Comparison of ENCODE assay signal across 1 cellular context in genomic region chr5:136738829-136739228, GRCh38.
TF ChIP-seq lines count a peak whose summit lies in the region.

No MANE protein-coding gene starts in this region.

TF ChIP-seq in GM23338, 12 proteins besides CTCF, POLR2A, EP300 and RAD21 (continued from another document):
- TF ChIP-seq ZNF462 (CRISPR knock-in tag; IDR thresholded peaks at IDR 0.05) = no peak
- no peak for TF ChIP-seq JUNB (IDR thresholded peaks at IDR 0.05; ENCODE audit: unreplicated experiment)
- TF ChIP-seq, protein P1, sequence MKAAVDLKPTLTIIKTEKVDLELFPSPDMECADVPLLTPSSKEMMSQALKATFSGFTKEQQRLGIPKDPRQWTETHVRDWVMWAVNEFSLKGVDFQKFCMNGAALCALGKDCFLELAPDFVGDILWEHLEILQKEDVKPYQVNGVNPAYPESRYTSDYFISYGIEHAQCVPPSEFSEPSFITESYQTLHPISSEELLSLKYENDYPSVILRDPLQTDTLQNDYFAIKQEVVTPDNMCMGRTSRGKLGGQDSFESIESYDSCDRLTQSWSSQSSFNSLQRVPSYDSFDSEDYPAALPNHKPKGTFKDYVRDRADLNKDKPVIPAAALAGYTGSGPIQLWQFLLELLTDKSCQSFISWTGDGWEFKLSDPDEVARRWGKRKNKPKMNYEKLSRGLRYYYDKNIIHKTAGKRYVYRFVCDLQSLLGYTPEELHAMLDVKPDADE (IDR thresholded peaks at IDR 0.05) = no peak
- no peak for TF ChIP-seq NANOG (IDR thresholded peaks at IDR 0.05; ENCODE audit: borderline replicate concordance)
